ENCODE assay signal across 18 cellular contexts in genomic region chr9:124035001-124035650, GRCh38. TPM values are rescaled to one million over a fixed set of nuclear protein-coding genes. Genes with fewer than 3 reads are reported as not detected.
DNase-seq lines count a peak whose midpoint lies in the region; ATAC-seq and TF ChIP-seq lines count a peak whose summit lies in the region.
"Had no signal": no experiment of that assay in that cellular context is flagged by ENCODE, and none has a peak within 500 bp of the region (broad histone marks: within the 10 kb centered on the region; RNA-seq: fewer than 3 reads in every experiment).

No MANE protein-coding gene starts in this region.

- no peaks in the 10 kb centered on the region for H3K9me2 ChIP-seq in SK-N-SH

- POLR2A ChIA-PET in SK-N-SH (lab: Yijun Ruan, JAX), result no interaction called here

- H3K79me2 ChIP-seq in SK-N-SH (ENCODE audit: insufficient read depth), result no peaks in the 10 kb centered on the region
- no peaks in the 10 kb centered on the region for H3K79me2 ChIP-seq in osteoblast (ENCODE audit: insufficient read depth, low read length)

- no peak for TF ChIP-seq POLR2A in spleen (IDR thresholded peaks at IDR 0.05)

- no peak for TF ChIP-seq CTCF in SK-N-SH (IDR thresholded peaks at IDR 0.05)
- no peak for TF ChIP-seq CTCF in osteoblast (IDR thresholded peaks at IDR 0.05; ENCODE audit: extremely low read depth, low read depth, low read length)
- TF ChIP-seq CTCF in spleen (IDR thresholded peaks at IDR 0.05 in 8 of 11, conservative IDR thresholded peaks at IDR 0.05 in 3 of 11), result no peak

- ATAC-seq in SK-N-SH treated with all-trans-retinoic acid at 6 μM for 48 hours, result no peak
- ATAC-seq: A549 had no signal

- H3K4me1 ChIP-seq in SK-N-SH (ENCODE audit: control insufficient read depth in 1 of 2, insufficient read depth in 2 of 2, low read depth in 1 of 2, low read length in 1 of 2), result peaks cover 0 to 6% of the 10 kb centered on the region in 2 experiments; a peak in 1 of 4 replicates
- peaks cover 1% of the 10 kb centered on the region for H3K4me1 ChIP-seq in osteoblast (ENCODE audit: insufficient read depth, low read length)
- H3K4me1 ChIP-seq in spleen, result peaks cover 0 to 5% (median 0%) of the 10 kb centered on the region in 6 donors
- H3K4me1 ChIP-seq: Caco-2, HAP-1 had no signal

- no peak overlapping the region for H3K27ac ChIP-seq in SK-N-SH (ENCODE audit: low read depth in 2 of 2, low read length in 1 of 2)
- no peak overlapping the region for H3K27ac ChIP-seq in osteoblast (ENCODE audit: low read depth, low read length)
- no peak overlapping the region for H3K27ac ChIP-seq in spleen
- H3K27ac ChIP-seq: 22Rv1, A549, C4-2B, GM23248 had no signal

- H3K4me2 ChIP-seq in SK-N-SH (no peak overlapping the region), osteoblast (ENCODE audit: insufficient read depth, low read length) (no peak overlapping the region)
- H3K4me2 ChIP-seq: A549 had no signal

- 0 out of 2 replicates have a peak, but pooled peaks cover 3% of the 10 kb centered on the region for H4K20me1 ChIP-seq in SK-N-SH (ENCODE audit: insufficient read depth)
- H4K20me1 ChIP-seq in osteoblast (ENCODE audit: insufficient read depth, low read length), result no peaks in the 10 kb centered on the region

- 18% methylated on average over 6 of the region's 17 CpGs for WGBS in SK-N-SH (ENCODE audit: low lambda C conversion rate)
- 85 to 88% (median 86%) methylated on average over 10 to 17 of the region's 17 CpGs for WGBS in spleen, 5 donors

- H3K9ac ChIP-seq in SK-N-SH, result no peak overlapping the region
- H3K9ac ChIP-seq: GM23248 had no signal

- H3K27me3 ChIP-seq in SK-N-SH (ENCODE audit: insufficient read depth) (peaks cover 78% of the 10 kb centered on the region), osteoblast (ENCODE audit: insufficient read depth, low read length) (peaks cover 57% of the 10 kb centered on the region), spleen (replicated peaks in 1 of 7) (peaks cover 0 to 98% (median 15%) of the 10 kb centered on the region in 7 donors)

- CTCF ChIA-PET in SK-N-SH (lab: Yijun Ruan, JAX), result no interaction called here

- H2AFZ ChIP-seq in SK-N-SH (ENCODE audit: low read depth) (no peak overlapping the region), osteoblast (ENCODE audit: low read length) (no peak overlapping the region)
- H2AFZ ChIP-seq: GM23248 had no signal

- intact Hi-C loops in spleen (cut with DNase I; ENCODE audit: low total_unique reads), result no loop called here

- no peak for TF ChIP-seq EP300 in SK-N-SH (IDR thresholded peaks at IDR 0.05; ENCODE audit: borderline replicate concordance in 1 of 2, low read depth in 1 of 2, low read length in 1 of 2)

- no peaks in the 10 kb centered on the region for H3F3A ChIP-seq in SK-N-SH (replicated peaks; ENCODE audit: insufficient read depth)

- DNase-seq in SK-N-SH (peak; percentile 29), islet precursor cell (peak; percentile 38), osteoblast (ENCODE audit: insufficient read length, low spot score, missing footprints) (peak; percentile 37), spleen (peak; percentile 46), NCI-H345 treated with DMSO at 0.1 percent for 48 hours (lab: John Stamatoyannopoulos, UW; ENCODE audit: unreplicated experiment) (no peak)
- no peak for DNase-seq in stimulated activated naive CD4-positive, alpha-beta T cell (lab: John Stamatoyannopoulos, UW)
- no peak for DNase-seq in activated T-cell treated with anti-CD3 and anti-CD28 coated beads, Interleukin-2, amount 50 U/mL, for 48 hours
- DNase-seq: AML-193; Caco-2; CD4-positive, alpha-beta T cell; DMS79; GDM1; GM23248 had no signal

- H3K4me3 ChIP-seq in SK-N-SH (ENCODE audit: low read depth in 2 of 2, low read length in 1 of 2), result no peak overlapping the region
- no peak overlapping the region for H3K4me3 ChIP-seq in osteoblast (ENCODE audit: insufficient read depth, low read length)
- no peak overlapping the region for H3K4me3 ChIP-seq in spleen
- H3K4me3 ChIP-seq: A549, GM23248, HAP-1 had no signal

- TF ChIP-seq RAD21 in SK-N-SH (IDR thresholded peaks at IDR 0.05; ENCODE audit: low read length), result no peak

- H3K36me3 ChIP-seq in SK-N-SH (replicated peaks in 1 of 2; ENCODE audit: control insufficient read depth in 1 of 2, insufficient read depth in 2 of 2, low read length in 1 of 2) (no peaks in the 10 kb centered on the region), osteoblast (ENCODE audit: insufficient read depth, low read length) (no peaks in the 10 kb centered on the region), spleen (no peaks in the 10 kb centered on the region)
- H3K36me3 ChIP-seq: HAP-1 had no signal

- H3K9me3 ChIP-seq in SK-N-SH (no peaks in the 10 kb centered on the region), osteoblast (ENCODE audit: low read depth, low read length) (no peaks in the 10 kb centered on the region), spleen (no peaks in the 10 kb centered on the region)
- H3K9me3 ChIP-seq: A549, Caco-2, HAP-1 had no signal

TF ChIP-seq in SK-N-SH, 30 proteins besides CTCF, POLR2A, EP300 and RAD21 (continues in another document):
- TF ChIP-seq MEF2A (IDR thresholded peaks at IDR 0.05; ENCODE audit: borderline replicate concordance, low read depth), result no peak
- TF ChIP-seq USF2 (IDR thresholded peaks at IDR 0.05; ENCODE audit: borderline replicate concordance, low read depth, low read length), result no peak
- no peak for TF ChIP-seq JUND (IDR thresholded peaks at IDR 0.05)
- no peak for TF ChIP-seq FOXJ3 (CRISPR knock-in tag; IDR thresholded peaks at IDR 0.05)
- no peak for TF ChIP-seq TEAD4 (IDR thresholded peaks at IDR 0.05; ENCODE audit: borderline replicate concordance, insufficient read depth)
- TF ChIP-seq CHD2 (IDR thresholded peaks at IDR 0.05; ENCODE audit: low read length, partially characterized antibody), result no peak
- TF ChIP-seq POLR2AphosphoS5 (IDR thresholded peaks at IDR 0.05; ENCODE audit: low read depth, low read length), result no peak
- TF ChIP-seq YY1 (IDR thresholded peaks at IDR 0.05; ENCODE audit: low read depth), result no peak
- no peak for TF ChIP-seq NFIC (IDR thresholded peaks at IDR 0.05; ENCODE audit: borderline replicate concordance)

TF ChIP-seq in SK-N-SH treated with all-trans-retinoic acid at 6 μM for 48 hours, 23 proteins besides CTCF, POLR2A, EP300 and RAD21 (continues in another document):
- TF ChIP-seq ZNF565 (CRISPR knock-in tag; conservative IDR thresholded peaks at IDR 0.05; ENCODE audit: low read depth) (no peak), ZNF70 (CRISPR knock-in tag; IDR thresholded peaks at IDR 0.05) (no peak), PPARA (CRISPR knock-in tag; IDR thresholded peaks at IDR 0.05; ENCODE audit: borderline replicate concordance) (no peak), CSRNP3 (CRISPR knock-in tag; IDR thresholded peaks at IDR 0.05) (no peak), ISL1 (CRISPR knock-in tag; IDR thresholded peaks at IDR 0.05) (no peak), ARNTL (CRISPR knock-in tag; IDR thresholded peaks at IDR 0.05; ENCODE audit: borderline replicate concordance, low read depth) (no peak), CSDC2 (CRISPR knock-in tag; IDR thresholded peaks at IDR 0.05) (no peak), ZC3H10 (CRISPR knock-in tag; IDR thresholded peaks at IDR 0.05) (no peak), BACH2 (CRISPR knock-in tag; IDR thresholded peaks at IDR 0.05; ENCODE audit: borderline replicate concordance) (no peak), TSHZ2 (CRISPR knock-in tag; IDR thresholded peaks at IDR 0.05) (no peak), ZFP30 (CRISPR knock-in tag; IDR thresholded peaks at IDR 0.05) (no peak)

RNA-seq across cellular contexts. Expression of gene LHX2, which starts 23.6 kb away (rescaled TPM):
- polyA plus RNA-seq in SK-N-SH (2012; rRNA removed) (not detected in 2 replicates), spleen (under 1 TPM; 0.20 to 0.35 (median 0.30) TPM)
- polyA plus RNA-seq in SK-N-SH (2012; cell fraction: cytosol; rRNA removed), result 0.03 TPM in 1 of 2 replicates, not detected in the other
- not detected in 2 replicates for polyA plus RNA-seq in SK-N-SH (2012; cell fraction: nucleus; rRNA removed)
- total RNA-seq in osteoblast (not detected in 2 replicates), spleen (under 1 TPM in 2 of 7 donors, not detected in 5; 0.27 to 0.28 TPM)
- total RNA-seq: GM23248 had no signal
- polyA plus RNA-seq: GM23248 had no signal

Comparison
In these comparisons a context has a peak if more than half of its experiments do, and no peak if none do; other contexts are left out.
1. DNase-seq: peak in SK-N-SH (single experiment), islet precursor cell (single experiment), osteoblast (single experiment) and spleen (single experiment); none in stimulated activated naive CD4-positive, alpha-beta T cell (0 of 6), NCI-H345 treated with DMSO at 0.1 percent for 48 hours (single experiment) and activated T-cell treated with anti-CD3 and anti-CD28 coated beads, Interleukin-2, amount 50 U/mL, for 48 hours (0 of 2).